ENCODE assay signal across 22 cellular contexts in genomic region chr3:194749631-194750271, GRCh38.
DNase-seq lines count a peak whose midpoint lies in the region; ATAC-seq, FAIRE-seq and TF ChIP-seq lines count a peak whose summit lies in the region.
"Had no signal": no experiment of that assay in that cellular context is flagged by ENCODE, and none has a peak within 500 bp of the region (broad histone marks: within the 10 kb centered on the region; RNA-seq: fewer than 3 reads in every experiment).

No MANE protein-coding gene starts in this region.

- no peak for TF ChIP-seq RAD21 in K562 (CRISPR knock-in tag; conservative IDR thresholded peaks at IDR 0.05 in 1 of 2, IDR thresholded peaks at IDR 0.05 in 1 of 2)

- no peaks in the 10 kb centered on the region for H3K9me3 ChIP-seq in K562 (replicated peaks; ENCODE audit: control insufficient read depth, insufficient read depth, low read depth, low read length)
- H3K9me3 ChIP-seq: gastrocnemius medialis, pancreas, transverse colon had no signal

- peak overlapping the region; percentile 28 to 57 (median 39) for H3K4me3 Mint-ChIP-seq in immature natural killer cell
- H3K4me3 Mint-ChIP-seq: activated T-cell treated with anti-CD3 and anti-CD28 coated beads, Interleukin-2, amount 50 U/mL, for 4 hours; stimulated activated memory B cell treated with anti-CD40 and anti-IgM and Interleukin-4, amounts not matched to agents 10 μg/mL and 1 μg/mL and 100 μg/mL, for 72 hours had no signal

- no peaks in the 10 kb centered on the region for H3K79me2 ChIP-seq in K562 (ENCODE audit: control insufficient read depth, insufficient read depth, low read length)

- CTCF ChIA-PET in K562 (lab: Yijun Ruan, JAX; ENCODE audit: low intra/inter-chr PET ratio), result no interaction called here

- peaks cover 18 to 19% of the 10 kb centered on the region in 2 donors for H3K4me1 Mint-ChIP-seq in immature natural killer cell

- no peak overlapping the region for H3K9ac ChIP-seq in K562 (ENCODE audit: insufficient read depth in 1 of 2, low read depth in 2 of 2, low read length in 2 of 2)

- no peak overlapping the region for H3K4me3 ChIP-seq in K562
- H3K4me3 ChIP-seq: gastrocnemius medialis, pancreas, transverse colon had no signal

- no peak overlapping the region for H3K4me2 ChIP-seq in K562 (ENCODE audit: insufficient read depth, low read length)

- no peak for TF ChIP-seq CTCF in K562 (IDR thresholded peaks at IDR 0.05 in 2 of 3, conservative IDR thresholded peaks at IDR 0.05 in 1 of 3; ENCODE audit: insufficient read depth in 2 of 3, low read depth in 1 of 3, low read length in 3 of 3)
- TF ChIP-seq CTCF in GM13977 (IDR thresholded peaks at IDR 0.05; ENCODE audit: extremely low read depth, insufficient read depth, missing control alignments), result no peak

- DNase-seq in HuH-7.5 (ENCODE audit: low spot score) (peak; percentile 22), K562 (ENCODE audit: extremely low read depth in 1 of 4, low spot score in 3 of 4) (peak in 1 of 4 experiments; percentile 14), immature natural killer cell (peak; percentile 13 to 26 (median 25)), pons (ENCODE audit: low spot score) (peak; percentile 62), GM13977 (ENCODE audit: low spot score) (no peak), COLO829 (ENCODE audit: low spot score) (no peak)
- no peak for DNase-seq in effector CD8-positive, alpha-beta T cell (lab: John Stamatoyannopoulos, UW)
- no peak for DNase-seq in activated T-cell treated with anti-CD3 and anti-CD28 coated beads, Interleukin-2, amount 50 U/mL, for 1 hour
- DNase-seq: activated CD4-positive, alpha-beta T cell treated with anti-CD3 and anti-CD28 coated beads, Interleukin-2, amount 50 U/mL, for 48 hours; activated T-cell treated with anti-CD3 and anti-CD28 coated beads, Interleukin-2, amount 50 U/mL, for 4 hours; AML-193; amniotic stem cell; gastrocnemius medialis; KBM-7; NCI-H2081 treated with DMSO at 0.1 percent for 48 hours; NCI-H774; pancreas; stimulated activated CD4-positive, alpha-beta T cell treated with anti-CD3 and anti-CD28 coated beads, Interleukin-12 subunit alpha, Interleukin-12 subunit beta, amount 100 ng/mL, for 4 hours; SW 1271; transverse colon had no signal

- WGBS in K562 (ENCODE audit: insufficient coverage, low coverage, missing lambda C conversion rate), result 2% methylated on average over 16 of the region's 16 CpGs

- no peaks in the 10 kb centered on the region for H3K9me3 Mint-ChIP-seq in immature natural killer cell
- H3K9me3 Mint-ChIP-seq: activated T-cell treated with anti-CD3 and anti-CD28 coated beads, Interleukin-2, amount 50 U/mL, for 4 hours; stimulated activated memory B cell treated with anti-CD40 and anti-IgM and Interleukin-4, amounts not matched to agents 10 μg/mL and 1 μg/mL and 100 μg/mL, for 72 hours had no signal

- peaks cover 0 to 3% (median 0%) of the 10 kb centered on the region in 3 donors for H3K36me3 Mint-ChIP-seq in immature natural killer cell
- H3K36me3 Mint-ChIP-seq: stimulated activated memory B cell treated with anti-CD40 and anti-IgM and Interleukin-4, amounts not matched to agents 10 μg/mL and 1 μg/mL and 100 μg/mL, for 72 hours had no signal

- H3K9me1 ChIP-seq in K562 (ENCODE audit: control insufficient read depth, insufficient read depth, low read length), result peaks cover 3% of the 10 kb centered on the region

- peak; percentile 66 for ATAC-seq in K562
- ATAC-seq: activated T-cell treated with anti-CD3 and anti-CD28 coated beads, Interleukin-2, amount 50 U/mL, for 4 hours; gastrocnemius medialis; pancreas; stimulated activated memory B cell treated with anti-CD40 and anti-IgM and Interleukin-4, amounts not matched to agents 10 μg/mL and 1 μg/mL and 100 μg/mL, for 72 hours had no signal

- no peak overlapping the region for H2AFZ ChIP-seq in K562 (ENCODE audit: low read depth, low read length)

- H3K27me3 ChIP-seq in K562 (ENCODE audit: control insufficient read depth in 2 of 2, insufficient read depth in 2 of 2, low read length in 2 of 2), result peaks cover 55 to 79% of the 10 kb centered on the region in 2 experiments; a peak in 4 of 5 replicates
- H3K27me3 ChIP-seq: gastrocnemius medialis, pancreas, transverse colon had no signal

- no peak for FAIRE-seq in K562 (lab: Jason Lieb, UNC)
- FAIRE-seq: pancreas had no signal

- intact Hi-C loops in K562 (cut with micrococcal nuclease), result no loop called here

- peaks cover 0 to 5% of the 10 kb centered on the region in 2 experiments; a peak in 1 of 5 replicates for H3K4me1 ChIP-seq in K562 (replicated peaks in 1 of 2; ENCODE audit: control insufficient read depth in 2 of 2, insufficient read depth in 2 of 2, low read length in 2 of 2)
- H3K4me1 ChIP-seq: pancreas had no signal

- no peak overlapping the region for H3K27ac ChIP-seq in K562 (ENCODE audit: extremely low read depth, low read depth, low read length)
- H3K27ac ChIP-seq: epithelial cell of prostate, gastrocnemius medialis, pancreas, transverse colon had no signal

- no TSS peak for BruUV-seq in K562 (replicated peaks; lab: Mats Ljungman, UMichigan)

- no peaks in the 10 kb centered on the region for H3K36me3 ChIP-seq in K562 (ENCODE audit: control insufficient read depth, insufficient read depth, low read length)
- H3K36me3 ChIP-seq: gastrocnemius medialis, pancreas, transverse colon had no signal

- POLR2A ChIA-PET in K562 (lab: Yijun Ruan, JAX), result interaction anchor here (0.7 kb wide), 1 partner anchor 33 kb away, joined by 3 read pairs; no protein-coding TSS in a partner anchor

- H3K27ac Mint-ChIP-seq in immature natural killer cell, result peak overlapping the region in 5 of 6 donors; percentile 10 to 74 (median 64)
- H3K27ac Mint-ChIP-seq: stimulated activated memory B cell treated with anti-CD40 and anti-IgM and Interleukin-4, amounts not matched to agents 10 μg/mL and 1 μg/mL and 100 μg/mL, for 72 hours had no signal

- H4K20me1 ChIP-seq in K562 (replicated peaks; ENCODE audit: control insufficient read depth, insufficient read depth, low read length), result no peaks in the 10 kb centered on the region; the same call in 1 of the 2 replicates

- in situ Hi-C loops in K562 (cut with MboI) (no loop called here), GM13977 (cut with MboI; ENCODE audit: low pct_unique_long_range_greater_than_20kb, low sequenced_read_pairs, unreplicated experiment) (no loop called here)

- no peak for TF ChIP-seq POLR2A in K562 (conservative IDR thresholded peaks at IDR 0.05)

- TF ChIP-seq EP300 in K562 (IDR thresholded peaks at IDR 0.05; ENCODE audit: low read length), result no peak

- peaks cover 0 to 5% (median 2%) of the 10 kb centered on the region in 3 donors for H3K27me3 Mint-ChIP-seq in immature natural killer cell (ENCODE audit: low read depth in 3 of 3)
- H3K27me3 Mint-ChIP-seq: stimulated activated memory B cell treated with anti-CD40 and anti-IgM and Interleukin-4, amounts not matched to agents 10 μg/mL and 1 μg/mL and 100 μg/mL, for 72 hours had no signal

TF ChIP-seq in K562, 482 proteins besides CTCF, POLR2A, EP300 and RAD21:
- TF ChIP-seq SMAD4 (CRISPR knock-in tag; conservative IDR thresholded peaks at IDR 0.05), result no peak
- 0 out of 2 replicates have a peak, but pooled peaks have one; percentile 13 for TF ChIP-seq TCF3 (CRISPR knock-in tag; IDR thresholded peaks at IDR 0.05)
- peak; percentile 52 to 69 for TF ChIP-seq NRF1 (conservative IDR thresholded peaks at IDR 0.05 in 1 of 2, IDR thresholded peaks at IDR 0.05 in 1 of 2)
- peak; percentile 52; the same call in 1 of the 2 replicates for TF ChIP-seq EZH2 (IDR thresholded peaks at IDR 0.05; ENCODE audit: borderline replicate concordance, low read depth, low read length)
- TF ChIP-seq ARID1B (IDR thresholded peaks at IDR 0.05), result no peak
- TF ChIP-seq, protein P1, sequence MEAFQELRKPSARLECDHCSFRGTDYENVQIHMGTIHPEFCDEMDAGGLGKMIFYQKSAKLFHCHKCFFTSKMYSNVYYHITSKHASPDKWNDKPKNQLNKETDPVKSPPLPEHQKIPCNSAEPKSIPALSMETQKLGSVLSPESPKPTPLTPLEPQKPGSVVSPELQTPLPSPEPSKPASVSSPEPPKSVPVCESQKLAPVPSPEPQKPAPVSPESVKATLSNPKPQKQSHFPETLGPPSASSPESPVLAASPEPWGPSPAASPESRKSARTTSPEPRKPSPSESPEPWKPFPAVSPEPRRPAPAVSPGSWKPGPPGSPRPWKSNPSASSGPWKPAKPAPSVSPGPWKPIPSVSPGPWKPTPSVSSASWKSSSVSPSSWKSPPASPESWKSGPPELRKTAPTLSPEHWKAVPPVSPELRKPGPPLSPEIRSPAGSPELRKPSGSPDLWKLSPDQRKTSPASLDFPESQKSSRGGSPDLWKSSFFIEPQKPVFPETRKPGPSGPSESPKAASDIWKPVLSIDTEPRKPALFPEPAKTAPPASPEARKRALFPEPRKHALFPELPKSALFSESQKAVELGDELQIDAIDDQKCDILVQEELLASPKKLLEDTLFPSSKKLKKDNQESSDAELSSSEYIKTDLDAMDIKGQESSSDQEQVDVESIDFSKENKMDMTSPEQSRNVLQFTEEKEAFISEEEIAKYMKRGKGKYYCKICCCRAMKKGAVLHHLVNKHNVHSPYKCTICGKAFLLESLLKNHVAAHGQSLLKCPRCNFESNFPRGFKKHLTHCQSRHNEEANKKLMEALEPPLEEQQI (IDR thresholded peaks at IDR 0.05), result no peak
- TF ChIP-seq CEBPZ (IDR thresholded peaks at IDR 0.05; ENCODE audit: borderline replicate concordance, low read depth, low read length), result no peak
TF ChIP-seq in K562: peak in this region for 3.

Comparison
In these comparisons a context has a peak if more than half of its experiments do, and no peak if none do; other contexts are left out.
1. DNase-seq: peak in HuH-7.5 (single experiment), immature natural killer cell (3 of 3) and pons (single experiment); none in GM13977 (single experiment), effector CD8-positive, alpha-beta T cell (single experiment), activated T-cell treated with anti-CD3 and anti-CD28 coated beads, Interleukin-2, amount 50 U/mL, for 1 hour (single experiment) and COLO829 (single experiment).